ENCODE assay signal across 8 cellular contexts in the genomic region with DNA sequence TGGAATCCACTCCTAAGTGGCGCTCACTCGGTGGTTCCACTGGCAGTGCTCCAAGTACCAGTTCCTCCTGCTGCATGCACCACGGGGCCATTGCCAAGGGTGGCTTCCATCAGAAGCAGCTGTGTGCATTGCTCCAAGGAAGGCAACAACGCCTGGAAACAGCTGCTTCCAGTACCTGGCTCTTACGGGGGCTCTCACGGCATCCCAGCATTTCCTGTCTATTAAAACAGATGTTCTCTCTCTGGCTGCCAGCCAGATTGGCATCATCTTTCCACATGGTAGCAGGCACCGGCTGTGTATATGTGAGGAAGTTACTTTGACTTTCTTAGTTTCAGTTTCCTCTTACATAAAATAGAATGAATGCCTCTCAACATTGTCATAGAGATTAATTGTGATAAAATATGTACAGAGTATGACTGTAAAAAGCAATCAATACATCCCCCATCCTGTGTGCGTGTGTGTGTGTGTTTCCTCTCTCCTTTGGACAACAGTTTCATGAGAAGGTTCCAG.
DNase-seq lines count a peak whose midpoint lies in the region; ATAC-seq and TF ChIP-seq lines count a peak whose summit lies in the region.

No MANE protein-coding gene starts in this region.

- ATAC-seq in GM18498 (IDR thresholded peaks at IDR 0.05; ENCODE audit: unreplicated experiment) = peak; percentile 85
- ATAC-seq in GM21723 (IDR thresholded peaks at IDR 0.05; ENCODE audit: unreplicated experiment) = peak; percentile 70
- ATAC-seq in activated CD8-positive, alpha-beta T cell treated with anti-CD3 and anti-CD28 coated beads for 36 hours = peak; percentile 69
- no peak for ATAC-seq in left colon

- CTCF ChIA-PET in activated CD8-positive, alpha-beta T cell treated with anti-CD3 and anti-CD28 coated beads for 36 hours (lab: Charles Lee) = no interaction called here

- H3K9me3 Mint-ChIP-seq in activated CD8-positive, alpha-beta T cell treated with anti-CD3 and anti-CD28 coated beads for 36 hours = no peaks in the 10 kb centered on the region

- H3K4me3 Mint-ChIP-seq in activated CD8-positive, alpha-beta T cell treated with anti-CD3 and anti-CD28 coated beads for 36 hours = no peak overlapping the region

- no peaks in the 10 kb centered on the region for H3K27me3 Mint-ChIP-seq in activated CD8-positive, alpha-beta T cell treated with anti-CD3 and anti-CD28 coated beads for 36 hours

- no peaks in the 10 kb centered on the region for H3K36me3 Mint-ChIP-seq in activated CD8-positive, alpha-beta T cell treated with anti-CD3 and anti-CD28 coated beads for 36 hours (ENCODE audit: low read depth)

- POLR2A ChIA-PET in activated CD8-positive, alpha-beta T cell treated with anti-CD3 and anti-CD28 coated beads for 36 hours (lab: Charles Lee) = interaction anchor here (1.3 kb wide), 1 partner anchor 65 kb away, joined by 3 read pairs; no protein-coding TSS in a partner anchor

- TF ChIP-seq CTCF in activated CD8-positive, alpha-beta T cell treated with anti-CD3 and anti-CD28 coated beads for 36 hours (IDR thresholded peaks at IDR 0.05) = no peak

- intact Hi-C loops in activated CD8-positive, alpha-beta T cell treated with anti-CD3 and anti-CD28 coated beads for 36 hours (cut with micrococcal nuclease) = no loop called here
- intact Hi-C loops in left colon (cut with DNase I, micrococcal nuclease) = no loop called here

- H3K4me1 Mint-ChIP-seq in activated CD8-positive, alpha-beta T cell treated with anti-CD3 and anti-CD28 coated beads for 36 hours (ENCODE audit: low read depth) = peaks cover 6% of the 10 kb centered on the region

- DNase-seq in NCI-H1092 (lab: John Stamatoyannopoulos, UW) = peak; percentile 57
- peak; percentile 42 for DNase-seq in activated CD8-positive, alpha-beta T cell treated with anti-CD3 and anti-CD28 coated beads for 36 hours
- DNase-seq in left colon = peak; percentile 30 to 41
- no peak for DNase-seq in SW 1271 (lab: John Stamatoyannopoulos, UW)
- DNase-seq in COLO829 (ENCODE audit: low spot score) = no peak
- no peak for DNase-seq in islet precursor cell

- H3K27ac Mint-ChIP-seq in activated CD8-positive, alpha-beta T cell treated with anti-CD3 and anti-CD28 coated beads for 36 hours = no peak overlapping the region

Comparison
In these comparisons a context has a peak if more than half of its experiments do, and no peak if none do; other contexts are left out.
1. DNase-seq: peak in NCI-H1092 (single experiment), activated CD8-positive, alpha-beta T cell treated with anti-CD3 and anti-CD28 coated beads for 36 hours (single experiment) and left colon (2 of 2); none in SW 1271 (0 of 2), COLO829 (single experiment) and islet precursor cell (single experiment).